Comparison of ENCODE assay signal across 1 cellular context in genomic region chr15:74584779-74585178, GRCh38.
TF ChIP-seq lines count a peak whose summit lies in the region.

No MANE protein-coding gene starts in this region.

TF ChIP-seq in HEK293, 187 proteins besides CTCF, POLR2A, EP300 and RAD21 (continued from another document):
- TF ChIP-seq PRDM6 (tag by site-specific recombination; IDR thresholded peaks at IDR 0.05) = no peak
- peak; percentile 99 for TF ChIP-seq ZIC2 (tag by site-specific recombination; IDR thresholded peaks at IDR 0.05)
- TF ChIP-seq ZNF529 (tag by site-specific recombination; IDR thresholded peaks at IDR 0.05; ENCODE audit: insufficient replicate concordance) = no peak
- TF ChIP-seq, protein P1, sequence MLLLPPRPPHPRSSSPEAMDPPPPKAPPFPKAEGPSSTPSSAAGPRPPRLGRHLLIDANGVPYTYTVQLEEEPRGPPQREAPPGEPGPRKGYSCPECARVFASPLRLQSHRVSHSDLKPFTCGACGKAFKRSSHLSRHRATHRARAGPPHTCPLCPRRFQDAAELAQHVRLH (tag by site-specific recombination; IDR thresholded peaks at IDR 0.05) = no peak
- TF ChIP-seq ZNF174 (tag by site-specific recombination; IDR thresholded peaks at IDR 0.05) = no peak
- no peak for TF ChIP-seq ZNF274 (IDR thresholded peaks at IDR 0.05; ENCODE audit: low read length)
- TF ChIP-seq ZNF274 (tag by site-specific recombination; IDR thresholded peaks at IDR 0.05; ENCODE audit: borderline replicate concordance) = no peak
- peak; percentile 46; the same call in 1 of the 2 replicates for TF ChIP-seq ZEB2 (tag by site-specific recombination; IDR thresholded peaks at IDR 0.05)
- TF ChIP-seq ZNF585B (tag by site-specific recombination; IDR thresholded peaks at IDR 0.05) = no peak
- no peak for TF ChIP-seq ZNF600 (tag by site-specific recombination; IDR thresholded peaks at IDR 0.05)
- TF ChIP-seq, protein P2, sequence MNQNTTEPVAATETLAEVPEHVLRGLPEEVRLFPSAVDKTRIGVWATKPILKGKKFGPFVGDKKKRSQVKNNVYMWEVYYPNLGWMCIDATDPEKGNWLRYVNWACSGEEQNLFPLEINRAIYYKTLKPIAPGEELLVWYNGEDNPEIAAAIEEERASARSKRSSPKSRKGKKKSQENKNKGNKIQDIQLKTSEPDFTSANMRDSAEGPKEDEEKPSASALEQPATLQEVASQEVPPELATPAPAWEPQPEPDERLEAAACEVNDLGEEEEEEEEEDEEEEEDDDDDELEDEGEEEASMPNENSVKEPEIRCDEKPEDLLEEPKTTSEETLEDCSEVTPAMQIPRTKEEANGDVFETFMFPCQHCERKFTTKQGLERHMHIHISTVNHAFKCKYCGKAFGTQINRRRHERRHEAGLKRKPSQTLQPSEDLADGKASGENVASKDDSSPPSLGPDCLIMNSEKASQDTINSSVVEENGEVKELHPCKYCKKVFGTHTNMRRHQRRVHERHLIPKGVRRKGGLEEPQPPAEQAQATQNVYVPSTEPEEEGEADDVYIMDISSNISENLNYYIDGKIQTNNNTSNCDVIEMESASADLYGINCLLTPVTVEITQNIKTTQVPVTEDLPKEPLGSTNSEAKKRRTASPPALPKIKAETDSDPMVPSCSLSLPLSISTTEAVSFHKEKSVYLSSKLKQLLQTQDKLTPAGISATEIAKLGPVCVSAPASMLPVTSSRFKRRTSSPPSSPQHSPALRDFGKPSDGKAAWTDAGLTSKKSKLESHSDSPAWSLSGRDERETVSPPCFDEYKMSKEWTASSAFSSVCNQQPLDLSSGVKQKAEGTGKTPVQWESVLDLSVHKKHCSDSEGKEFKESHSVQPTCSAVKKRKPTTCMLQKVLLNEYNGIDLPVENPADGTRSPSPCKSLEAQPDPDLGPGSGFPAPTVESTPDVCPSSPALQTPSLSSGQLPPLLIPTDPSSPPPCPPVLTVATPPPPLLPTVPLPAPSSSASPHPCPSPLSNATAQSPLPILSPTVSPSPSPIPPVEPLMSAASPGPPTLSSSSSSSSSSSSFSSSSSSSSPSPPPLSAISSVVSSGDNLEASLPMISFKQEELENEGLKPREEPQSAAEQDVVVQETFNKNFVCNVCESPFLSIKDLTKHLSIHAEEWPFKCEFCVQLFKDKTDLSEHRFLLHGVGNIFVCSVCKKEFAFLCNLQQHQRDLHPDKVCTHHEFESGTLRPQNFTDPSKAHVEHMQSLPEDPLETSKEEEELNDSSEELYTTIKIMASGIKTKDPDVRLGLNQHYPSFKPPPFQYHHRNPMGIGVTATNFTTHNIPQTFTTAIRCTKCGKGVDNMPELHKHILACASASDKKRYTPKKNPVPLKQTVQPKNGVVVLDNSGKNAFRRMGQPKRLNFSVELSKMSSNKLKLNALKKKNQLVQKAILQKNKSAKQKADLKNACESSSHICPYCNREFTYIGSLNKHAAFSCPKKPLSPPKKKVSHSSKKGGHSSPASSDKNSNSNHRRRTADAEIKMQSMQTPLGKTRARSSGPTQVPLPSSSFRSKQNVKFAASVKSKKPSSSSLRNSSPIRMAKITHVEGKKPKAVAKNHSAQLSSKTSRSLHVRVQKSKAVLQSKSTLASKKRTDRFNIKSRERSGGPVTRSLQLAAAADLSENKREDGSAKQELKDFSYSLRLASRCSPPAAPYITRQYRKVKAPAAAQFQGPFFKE (tag by site-specific recombination; IDR thresholded peaks at IDR 0.05; ENCODE audit: borderline replicate concordance) = no peak
- no peak for TF ChIP-seq ZNF140 (tag by site-specific recombination; IDR thresholded peaks at IDR 0.05)
- no peak for TF ChIP-seq PRDM1 (tag by site-specific recombination; IDR thresholded peaks at IDR 0.05)
- TF ChIP-seq ZNF549 (tag by site-specific recombination; IDR thresholded peaks at IDR 0.05) = no peak
- TF ChIP-seq, protein P3, sequence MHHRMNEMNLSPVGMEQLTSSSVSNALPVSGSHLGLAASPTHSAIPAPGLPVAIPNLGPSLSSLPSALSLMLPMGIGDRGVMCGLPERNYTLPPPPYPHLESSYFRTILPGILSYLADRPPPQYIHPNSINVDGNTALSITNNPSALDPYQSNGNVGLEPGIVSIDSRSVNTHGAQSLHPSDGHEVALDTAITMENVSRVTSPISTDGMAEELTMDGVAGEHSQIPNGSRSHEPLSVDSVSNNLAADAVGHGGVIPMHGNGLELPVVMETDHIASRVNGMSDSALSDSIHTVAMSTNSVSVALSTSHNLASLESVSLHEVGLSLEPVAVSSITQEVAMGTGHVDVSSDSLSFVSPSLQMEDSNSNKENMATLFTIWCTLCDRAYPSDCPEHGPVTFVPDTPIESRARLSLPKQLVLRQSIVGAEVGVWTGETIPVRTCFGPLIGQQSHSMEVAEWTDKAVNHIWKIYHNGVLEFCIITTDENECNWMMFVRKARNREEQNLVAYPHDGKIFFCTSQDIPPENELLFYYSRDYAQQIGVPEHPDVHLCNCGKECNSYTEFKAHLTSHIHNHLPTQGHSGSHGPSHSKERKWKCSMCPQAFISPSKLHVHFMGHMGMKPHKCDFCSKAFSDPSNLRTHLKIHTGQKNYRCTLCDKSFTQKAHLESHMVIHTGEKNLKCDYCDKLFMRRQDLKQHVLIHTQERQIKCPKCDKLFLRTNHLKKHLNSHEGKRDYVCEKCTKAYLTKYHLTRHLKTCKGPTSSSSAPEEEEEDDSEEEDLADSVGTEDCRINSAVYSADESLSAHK (tag by site-specific recombination; IDR thresholded peaks at IDR 0.05) = peak; percentile 58; the same call in 1 of the 2 replicates
- TF ChIP-seq GLI4 (tag by site-specific recombination; IDR thresholded peaks at IDR 0.05) = no peak
- TF ChIP-seq SCRT1 (tag by site-specific recombination; IDR thresholded peaks at IDR 0.05; ENCODE audit: borderline replicate concordance) = no peak
- TF ChIP-seq ZNF146 (tag by site-specific recombination; IDR thresholded peaks at IDR 0.05) = no peak
- no peak for TF ChIP-seq ZBTB20 (tag by site-specific recombination; IDR thresholded peaks at IDR 0.05)
- TF ChIP-seq ZNF558 (tag by site-specific recombination; IDR thresholded peaks at IDR 0.05) = no peak
- TF ChIP-seq ZNF48 (tag by site-specific recombination; IDR thresholded peaks at IDR 0.05) = no peak
- no peak for TF ChIP-seq ZNF266 (tag by site-specific recombination; IDR thresholded peaks at IDR 0.05; ENCODE audit: low read depth)
- TF ChIP-seq ZNF37A (tag by site-specific recombination; IDR thresholded peaks at IDR 0.05) = no peak
- no peak for TF ChIP-seq ZNF391 (tag by site-specific recombination; IDR thresholded peaks at IDR 0.05; ENCODE audit: borderline replicate concordance, low read depth)
- TF ChIP-seq ZNF155 (tag by site-specific recombination; IDR thresholded peaks at IDR 0.05) = no peak
- peak; percentile 95 for TF ChIP-seq OSR2 (tag by site-specific recombination; IDR thresholded peaks at IDR 0.05)
- TF ChIP-seq ZNF510 (tag by site-specific recombination; IDR thresholded peaks at IDR 0.05; ENCODE audit: insufficient replicate concordance) = no peak
- TF ChIP-seq PRDM10 (tag by site-specific recombination; IDR thresholded peaks at IDR 0.05) = peak; percentile 10; the same call in 1 of the 2 replicates
- TF ChIP-seq ZSCAN5A (tag by site-specific recombination; IDR thresholded peaks at IDR 0.05) = no peak
- no peak for TF ChIP-seq ZNF701 (tag by site-specific recombination; IDR thresholded peaks at IDR 0.05)
- no peak for TF ChIP-seq ZNF138 (tag by site-specific recombination; IDR thresholded peaks at IDR 0.05; ENCODE audit: borderline replicate concordance)
- TF ChIP-seq, protein P4, sequence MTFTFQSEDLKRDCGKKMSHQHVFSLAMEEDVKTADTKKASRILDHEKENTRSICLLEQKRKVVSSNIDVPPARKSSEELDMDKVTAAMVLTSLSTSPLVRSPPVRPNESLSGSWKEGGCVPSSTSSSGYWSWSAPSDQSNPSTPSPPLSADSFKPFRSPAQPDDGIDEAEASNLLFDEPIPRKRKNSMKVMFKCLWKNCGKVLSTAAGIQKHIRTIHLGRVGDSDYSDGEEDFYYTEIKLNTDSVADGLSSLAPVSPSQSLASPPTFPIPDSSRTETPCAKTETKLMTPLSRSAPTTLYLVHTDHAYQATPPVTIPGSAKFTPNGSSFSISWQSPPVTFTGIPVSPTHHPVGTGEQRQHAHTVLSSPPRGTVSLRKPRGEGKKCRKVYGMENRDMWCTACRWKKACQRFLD (tag by site-specific recombination; IDR thresholded peaks at IDR 0.05) = no peak
- no peak for TF ChIP-seq ATF2 (tag by site-specific recombination; IDR thresholded peaks at IDR 0.05; ENCODE audit: low read depth)
- TF ChIP-seq ZNF335 (tag by site-specific recombination; conservative IDR thresholded peaks at IDR 0.05) = no peak
- peak; percentile 55; the same call in 1 of the 2 replicates for TF ChIP-seq MEIS1 (CRISPR knock-in tag; IDR thresholded peaks at IDR 0.05; ENCODE audit: borderline replicate concordance)
- TF ChIP-seq SP3 (tag by site-specific recombination; IDR thresholded peaks at IDR 0.05) = no peak
